Comparison of ENCODE assay signal across 8 cellular contexts in genomic region chr17:82231312-82231561, GRCh38. TPM values are rescaled to one million over a fixed set of nuclear protein-coding genes. Genes with fewer than 3 reads are reported as not detected.
DNase-seq lines count a peak whose midpoint lies in the region; ATAC-seq and TF ChIP-seq lines count a peak whose summit lies in the region.

No MANE protein-coding gene starts in this region.

- peaks cover 51% of the 10 kb centered on the region for H3K4me1 ChIP-seq in CD4-positive, CD25-positive, alpha-beta regulatory T cell (ENCODE audit: control insufficient read depth, insufficient read depth, low read length, poor library complexity, severe bottlenecking)
- peaks cover 30% of the 10 kb centered on the region for H3K4me1 ChIP-seq in neural progenitor cell

- no peaks in the 10 kb centered on the region for H3K36me3 Mint-ChIP-seq in CD4-positive, CD25-positive, alpha-beta regulatory T cell
- no peaks in the 10 kb centered on the region for H3K36me3 Mint-ChIP-seq in neural progenitor cell

- peak overlapping the region; percentile 60 for H3K27ac ChIP-seq in CD4-positive, CD25-positive, alpha-beta regulatory T cell (ENCODE audit: insufficient read depth, low read length, poor library complexity, severe bottlenecking)
- H3K27ac ChIP-seq in neural progenitor cell: no peak overlapping the region

- H3K9me3 Mint-ChIP-seq in CD4-positive, CD25-positive, alpha-beta regulatory T cell: no peaks in the 10 kb centered on the region
- H3K9me3 Mint-ChIP-seq in neural progenitor cell: no peaks in the 10 kb centered on the region

- peaks cover 0 to 23% (median 11%) of the 10 kb centered on the region in 4 donors for H3K4me1 Mint-ChIP-seq in CD4-positive, CD25-positive, alpha-beta regulatory T cell
- H3K4me1 Mint-ChIP-seq in neural progenitor cell: peaks cover 8% of the 10 kb centered on the region

- H3K27ac Mint-ChIP-seq in CD4-positive, CD25-positive, alpha-beta regulatory T cell: no peak overlapping the region
- H3K27ac Mint-ChIP-seq in neural progenitor cell: no peak overlapping the region

- H3K9me3 ChIP-seq in CD4-positive, CD25-positive, alpha-beta regulatory T cell (ENCODE audit: control insufficient read depth in 2 of 2, low read length in 2 of 2): no peaks in the 10 kb centered on the region
- no peaks in the 10 kb centered on the region for H3K9me3 ChIP-seq in neural progenitor cell (ENCODE audit: low read depth)

- no peak for ATAC-seq in CD4-positive, CD25-positive, alpha-beta regulatory T cell (ENCODE audit: low read depth in 2 of 2)

- H2AFZ ChIP-seq in neural progenitor cell (replicated peaks): no peak overlapping the region

- peaks cover 58% of the 10 kb centered on the region for H4K20me1 ChIP-seq in neural progenitor cell (ENCODE audit: low read depth)

- H3K79me2 ChIP-seq in neural progenitor cell (ENCODE audit: low read depth): no peaks in the 10 kb centered on the region

- H3K4me2 ChIP-seq in neural progenitor cell: peak overlapping the region; percentile 90

- H3F3A ChIP-seq in neural progenitor cell (ENCODE audit: low read depth): peaks cover 39% of the 10 kb centered on the region

- no peaks in the 10 kb centered on the region for H3K27me3 ChIP-seq in CD4-positive, CD25-positive, alpha-beta regulatory T cell (ENCODE audit: control insufficient read depth, insufficient read depth, low read length)
- H3K27me3 ChIP-seq in neural progenitor cell: peaks cover 63% of the 10 kb centered on the region

- H3K36me3 ChIP-seq in CD4-positive, CD25-positive, alpha-beta regulatory T cell (ENCODE audit: control insufficient read depth, insufficient read depth, low read length): no peaks in the 10 kb centered on the region
- no peaks in the 10 kb centered on the region for H3K36me3 ChIP-seq in neural progenitor cell

- no peak overlapping the region for H3K4me3 Mint-ChIP-seq in CD4-positive, CD25-positive, alpha-beta regulatory T cell
- H3K4me3 Mint-ChIP-seq in neural progenitor cell: no peak overlapping the region

- DNase-seq in CD4-positive, CD25-positive, alpha-beta regulatory T cell: no peak
- no peak for DNase-seq in LNCaP clone FGC (ENCODE audit: low read depth)
- no peak for DNase-seq in epithelial cell of esophagus (ENCODE audit: low read depth)
- no peak for DNase-seq in neural progenitor cell (ENCODE audit: low spot score)
- no peak for DNase-seq in NCI-H82 (lab: John Stamatoyannopoulos, UW)
- DNase-seq in NCI-H524 (lab: John Stamatoyannopoulos, UW): no peak
- DNase-seq in NCI-H1417 (lab: John Stamatoyannopoulos, UW): no peak
- no peak for DNase-seq in amniotic stem cell (lab: John Stamatoyannopoulos, UW)

- no peak overlapping the region for H3K9ac ChIP-seq in neural progenitor cell

- no peaks in the 10 kb centered on the region for H3K27me3 Mint-ChIP-seq in CD4-positive, CD25-positive, alpha-beta regulatory T cell
- peaks cover 18% of the 10 kb centered on the region for H3K27me3 Mint-ChIP-seq in neural progenitor cell (ENCODE audit: insufficient read depth, low read depth)

- H3K4me3 ChIP-seq in CD4-positive, CD25-positive, alpha-beta regulatory T cell (ENCODE audit: low read depth, low read length): no peak overlapping the region
- H3K4me3 ChIP-seq in LNCaP clone FGC (ENCODE audit: low read depth, low read length): peak overlapping the region; percentile 52
- H3K4me3 ChIP-seq in epithelial cell of esophagus (ENCODE audit: low read length): peak overlapping the region; percentile 76
- H3K4me3 ChIP-seq in neural progenitor cell: peak overlapping the region; percentile 56

- TF ChIP-seq CTCF in LNCaP clone FGC (IDR thresholded peaks at IDR 0.05; ENCODE audit: control insufficient read depth, extremely low read depth, insufficient read depth) (no peak), epithelial cell of esophagus (IDR thresholded peaks at IDR 0.05; ENCODE audit: insufficient read depth, low read depth, low read length, missing control alignments) (no peak), neural progenitor cell (IDR thresholded peaks at IDR 0.05) (no peak)

RNA-seq across cellular contexts. Expression of gene SLC16A3, which starts 2.4 kb away (rescaled TPM):
- total RNA-seq in CD4-positive, CD25-positive, alpha-beta regulatory T cell: 52.5 TPM
- 1 to 10 TPM; 1.5 to 3.3 (median 2.2) TPM for polyA plus RNA-seq in CD4-positive, CD25-positive, alpha-beta regulatory T cell
- total RNA-seq in neural progenitor cell (ENCODE audit: low replicate concordance): 21.0 and 82.9 TPM in 2 replicates

RNA-seq across cellular contexts. Expression of gene CCDC57, which starts 18.6 kb away (rescaled TPM):
- total RNA-seq in CD4-positive, CD25-positive, alpha-beta regulatory T cell: 76.6 TPM
- polyA plus RNA-seq in CD4-positive, CD25-positive, alpha-beta regulatory T cell: 10 to 100 TPM; 27.7 to 38.9 (median 33.7) TPM
- 15.0 and 29.8 TPM in 2 replicates for total RNA-seq in neural progenitor cell (ENCODE audit: low replicate concordance)

RNA-seq across cellular contexts. Expression of gene CSNK1D, which starts 42.3 kb away (rescaled TPM):
- total RNA-seq in CD4-positive, CD25-positive, alpha-beta regulatory T cell: 333 TPM
- polyA plus RNA-seq in CD4-positive, CD25-positive, alpha-beta regulatory T cell: 10 to 100 TPM; 41.2 to 50.3 (median 48.6) TPM
- 41.5 and 60.7 TPM in 2 replicates for total RNA-seq in neural progenitor cell (ENCODE audit: low replicate concordance)
